15 cellular contexts compared by ENCODE assay signal in the genomic region with DNA sequence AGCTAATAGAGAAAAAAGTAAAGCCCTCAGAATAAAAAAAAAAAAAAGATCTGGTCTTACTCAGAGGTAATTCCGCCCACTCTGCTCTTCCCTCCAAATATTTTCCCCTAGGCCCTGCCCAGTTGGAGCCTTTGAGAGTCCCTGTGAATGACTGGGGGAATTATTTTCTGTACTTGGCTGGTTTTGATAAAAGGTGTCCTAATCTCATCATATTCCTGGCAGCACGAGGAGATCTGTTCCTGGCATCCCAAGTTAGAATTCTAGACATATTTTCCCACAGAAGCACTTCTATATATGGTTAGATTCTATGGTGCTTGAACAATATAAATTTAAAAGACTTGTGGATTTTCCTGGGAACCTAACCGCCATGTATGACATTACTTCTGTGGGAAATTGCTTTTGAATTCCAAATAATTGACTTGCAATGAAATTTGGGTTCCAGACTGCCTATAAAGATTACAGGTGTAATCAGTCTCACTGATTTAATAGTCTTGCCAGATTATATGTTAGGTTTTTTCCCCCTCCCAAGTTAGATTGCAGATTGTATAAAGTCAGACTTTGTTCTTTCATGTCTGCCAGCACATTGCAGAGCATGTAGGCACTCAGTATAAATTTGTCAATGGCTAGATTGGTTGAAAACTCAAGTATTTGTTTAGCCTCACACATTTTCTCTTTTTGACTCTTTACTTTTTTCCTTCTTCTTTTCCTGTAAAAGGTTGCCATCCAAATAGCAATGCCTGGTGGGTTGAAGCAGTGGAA. TPM values are rescaled to one million over a fixed set of nuclear protein-coding genes. Genes with fewer than 3 reads are reported as not detected.
A peak's percentile ranks its signal among the peaks of the same experiment; 100 is the strongest.
DNase-seq lines count a peak whose midpoint lies in the region; ATAC-seq and TF ChIP-seq lines count a peak whose summit lies in the region.
"Had no signal": no experiment of that assay in that cellular context is flagged by ENCODE, and none has a peak within 500 bp of the region (broad histone marks: within the 10 kb centered on the region; RNA-seq: fewer than 3 reads in every experiment).

No MANE protein-coding gene starts in this region.

- H3K36me3 ChIP-seq in skeletal muscle tissue (ENCODE audit: control insufficient read depth in 3 of 3, insufficient read depth in 3 of 3, low read length in 3 of 3) = peaks cover 0 to 27% (median 12%) of the 10 kb centered on the region in 3 donors
- H3K36me3 ChIP-seq: uterus had no signal

- CTCF ChIA-PET in activated naive CD4-positive, alpha-beta T cell treated with anti-CD3 and anti-CD28 coated beads for 36 hours (lab: Charles Lee) = no interaction called here
- CTCF ChIA-PET in WTC11 (lab: Charles Lee) = interaction anchor here (1.4 kb wide), 1 partner anchor 31 kb away, joined by 3 read pairs; no protein-coding TSS in a partner anchor

- H3K4me3 Mint-ChIP-seq in activated naive CD4-positive, alpha-beta T cell treated with anti-CD3 and anti-CD28 coated beads for 36 hours = no peak overlapping the region
- no peak overlapping the region for H3K4me3 Mint-ChIP-seq in WTC11

- H3K9me3 ChIP-seq in skeletal muscle tissue (ENCODE audit: control insufficient read depth in 3 of 3, low read length in 3 of 3) = no peaks in the 10 kb centered on the region
- H3K9me3 ChIP-seq: uterus had no signal

- H3K9ac ChIP-seq in skeletal muscle tissue (ENCODE audit: low read depth in 1 of 3, low read length in 3 of 3) = peak overlapping the region in 1 of 3 donors; percentile 18

- no peak overlapping the region for H3K4me3 ChIP-seq in skeletal muscle tissue (ENCODE audit: low read length in 3 of 3)
- H3K4me3 ChIP-seq: dorsolateral prefrontal cortex, uterus had no signal

- H3K4me1 ChIP-seq in skeletal muscle tissue (ENCODE audit: control insufficient read depth in 3 of 3, insufficient read depth in 3 of 3, low read length in 3 of 3) = peaks cover 19 to 28% (median 20%) of the 10 kb centered on the region in 3 donors
- H3K4me1 ChIP-seq: uterus had no signal

- H3K27ac ChIP-seq in skeletal muscle tissue (ENCODE audit: low read depth, low read length) = peak overlapping the region; percentile 49

- no peak for TF ChIP-seq CTCF in WTC11 (IDR thresholded peaks at IDR 0.05)

- ATAC-seq in left lobe of liver (peak; percentile 75), WTC11 (no peak)

- intact Hi-C loops in activated naive CD4-positive, alpha-beta T cell treated with anti-CD3 and anti-CD28 coated beads for 36 hours (cut with micrococcal nuclease) = no loop called here

- H3K4me1 Mint-ChIP-seq in activated naive CD4-positive, alpha-beta T cell treated with anti-CD3 and anti-CD28 coated beads for 36 hours (ENCODE audit: low read depth) = peaks cover 25% of the 10 kb centered on the region
- no peaks in the 10 kb centered on the region for H3K4me1 Mint-ChIP-seq in WTC11

- DNase-seq in activated naive CD4-positive, alpha-beta T cell treated with anti-CD3 and anti-CD28 coated beads for 36 hours = no peak
- no peak for DNase-seq in activated naive CD4-positive, alpha-beta T cell (lab: John Stamatoyannopoulos, UW)
- DNase-seq in astrocyte of the hippocampus (ENCODE audit: low read depth, low spot score) = peak; percentile 41
- DNase-seq in left lobe of liver (ENCODE audit: low spot score) = no peak
- no peak for DNase-seq in DMS 273 (lab: John Stamatoyannopoulos, UW; ENCODE audit: unreplicated experiment)
- DNase-seq in NCI-H82 (lab: John Stamatoyannopoulos, UW) = no peak
- DNase-seq in WTC11 (ENCODE audit: low spot score) = no peak
- DNase-seq: ACHN, amygdala, dorsolateral prefrontal cortex, foreskin fibroblast, NCI-H1092 treated with DMSO at 0.1 percent for 48 hours, uterus had no signal

- no peaks in the 10 kb centered on the region for H3K27me3 Mint-ChIP-seq in activated naive CD4-positive, alpha-beta T cell treated with anti-CD3 and anti-CD28 coated beads for 36 hours (ENCODE audit: low read depth)
- H3K27me3 Mint-ChIP-seq in WTC11 (ENCODE audit: low read depth) = no peaks in the 10 kb centered on the region

- H3K36me3 Mint-ChIP-seq in activated naive CD4-positive, alpha-beta T cell treated with anti-CD3 and anti-CD28 coated beads for 36 hours (ENCODE audit: low read depth) = peaks cover 37% of the 10 kb centered on the region
- H3K36me3 Mint-ChIP-seq in WTC11 = peaks cover 37% of the 10 kb centered on the region

- H3K27me3 ChIP-seq in skeletal muscle tissue (ENCODE audit: control insufficient read depth in 3 of 3, insufficient read depth in 3 of 3, low read length in 3 of 3) = no peaks in the 10 kb centered on the region
- H3K27me3 ChIP-seq: dorsolateral prefrontal cortex, uterus had no signal

- H3K27ac Mint-ChIP-seq in activated naive CD4-positive, alpha-beta T cell treated with anti-CD3 and anti-CD28 coated beads for 36 hours = peak overlapping the region; percentile 60
- no peak overlapping the region for H3K27ac Mint-ChIP-seq in WTC11

- POLR2A ChIA-PET in WTC11 (lab: Charles Lee) = interaction anchor here (0.6 kb wide), 1 partner anchor 39 kb away, joined by 3 read pairs; no protein-coding TSS in a partner anchor

- no peaks in the 10 kb centered on the region for H3K9me3 Mint-ChIP-seq in activated naive CD4-positive, alpha-beta T cell treated with anti-CD3 and anti-CD28 coated beads for 36 hours
- no peaks in the 10 kb centered on the region for H3K9me3 Mint-ChIP-seq in WTC11

TF ChIP-seq in WTC11, 78 proteins besides CTCF, POLR2A, EP300 and RAD21:
- TF ChIP-seq ZNF138 (CRISPR knock-in tag; conservative IDR thresholded peaks at IDR 0.05) = no peak
- TF ChIP-seq, protein P1, sequence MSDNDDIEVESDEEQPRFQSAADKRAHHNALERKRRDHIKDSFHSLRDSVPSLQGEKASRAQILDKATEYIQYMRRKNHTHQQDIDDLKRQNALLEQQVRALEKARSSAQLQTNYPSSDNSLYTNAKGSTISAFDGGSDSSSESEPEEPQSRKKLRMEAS (CRISPR knock-in tag; IDR thresholded peaks at IDR 0.05) = no peak
- TF ChIP-seq ZNF219 (CRISPR knock-in tag; IDR thresholded peaks at IDR 0.05; ENCODE audit: borderline replicate concordance) = no peak
- TF ChIP-seq ATF1 (CRISPR knock-in tag; IDR thresholded peaks at IDR 0.05) = no peak
- no peak for TF ChIP-seq SP1 (CRISPR knock-in tag; conservative IDR thresholded peaks at IDR 0.05)

RNA-seq across cellular contexts. Expression of a gene that starts 12.3 kb away (rescaled TPM):
- total RNA-seq in activated naive CD4-positive, alpha-beta T cell treated with anti-CD3 and anti-CD28 coated beads for 36 hours = not detected
- 292 TPM for total RNA-seq in left lobe of liver
- total RNA-seq in skeletal muscle tissue = not detected
- 0.80 to 1.5 TPM (median 1.0 TPM) in 3 replicates for total RNA-seq in WTC11 (2021)
- total RNA-seq: OCI-LY7 had no signal

RNA-seq across cellular contexts. Expression of a gene that starts 16.0 kb away (rescaled TPM):
- 10 to 100 TPM; 49.6 to 59.7 TPM for total RNA-seq in activated naive CD4-positive, alpha-beta T cell treated with anti-CD3 and anti-CD28 coated beads for 36 hours
- total RNA-seq in left lobe of liver = 25.2 TPM
- total RNA-seq in skeletal muscle tissue = 33.4 TPM
- total RNA-seq in WTC11 (2021) = 47.3 to 52.4 TPM (median 49.1 TPM) in 3 replicates

RNA-seq across cellular contexts. Expression of a gene that starts 41.9 kb away (rescaled TPM):
- 1 to 10 TPM; 2.4 TPM for total RNA-seq in activated naive CD4-positive, alpha-beta T cell treated with anti-CD3 and anti-CD28 coated beads for 36 hours
- total RNA-seq in left lobe of liver = 6.8 TPM
- 8.4 TPM for total RNA-seq in skeletal muscle tissue
- total RNA-seq in WTC11 (2021) = 38.4 to 49.1 TPM (median 38.6 TPM) in 3 replicates

RNA-seq across cellular contexts. Expression of a gene that starts 50.6 kb away (rescaled TPM):
- total RNA-seq in activated naive CD4-positive, alpha-beta T cell treated with anti-CD3 and anti-CD28 coated beads for 36 hours = under 1 TPM; 0.42 to 0.55 TPM
- total RNA-seq in left lobe of liver (0.35 TPM), skeletal muscle tissue (312 TPM), WTC11 (2021) (2.5 to 3.2 TPM (median 2.8 TPM) in 3 replicates)
- total RNA-seq: OCI-LY7 had no signal

RNA-seq across cellular contexts. Expression of a gene that starts 56.4 kb away (rescaled TPM):
- 1 to 10 TPM; 7.9 to 10.0 TPM for total RNA-seq in activated naive CD4-positive, alpha-beta T cell treated with anti-CD3 and anti-CD28 coated beads for 36 hours
- total RNA-seq in left lobe of liver = 9.9 TPM
- total RNA-seq in skeletal muscle tissue = 5.7 TPM
- 14.2 to 18.2 TPM (median 17.3 TPM) in 3 replicates for total RNA-seq in WTC11 (2021)

Comparison
In these comparisons a context has a peak if more than half of its experiments do, and no peak if none do; other contexts are left out.
1. RNA of a gene that starts 12.3 kb away (total RNA-seq): 292 TPM in left lobe of liver (single experiment); 0.80 to 1.5 TPM in WTC11, not detected in activated naive CD4-positive, alpha-beta T cell treated with anti-CD3 and anti-CD28 coated beads for 36 hours and not detected in skeletal muscle tissue (single experiment); every median in the first group is over 100 times any median in the second.